In genomic region chr11:59212744-59213573, GRCh38 we compare ENCODE assay signal across 13 cellular contexts. TPM values are rescaled to one million over a fixed set of nuclear protein-coding genes. Genes with fewer than 3 reads are reported as not detected.
A peak's percentile ranks its signal among the peaks of the same experiment; 100 is the strongest.
DNase-seq lines count a peak whose midpoint lies in the region; ATAC-seq, FAIRE-seq and TF ChIP-seq lines count a peak whose summit lies in the region.
"Had no signal": no experiment of that assay in that cellular context is flagged by ENCODE, and none has a peak within 500 bp of the region (broad histone marks: within the 10 kb centered on the region; RNA-seq: fewer than 3 reads in every experiment).

Gene MPEG1, minus strand, starts transcription at chr11:59212927. Its CDS starts 62 bp downstream, at chr11:59212865.

- no peaks in the 10 kb centered on the region for H3K36me3 Mint-ChIP-seq in activated naive CD8-positive, alpha-beta T cell treated with anti-CD3 and anti-CD28 coated beads for 36 hours
- H3K36me3 Mint-ChIP-seq in naive thymus-derived CD4-positive, alpha-beta T cell: no peaks in the 10 kb centered on the region

- no peaks in the 10 kb centered on the region for H3K27me3 ChIP-seq in naive thymus-derived CD4-positive, alpha-beta T cell (ENCODE audit: control insufficient read depth in 2 of 2, insufficient read depth in 2 of 2, low read length in 2 of 2)

- no peak within 1 kb of the TSS for H3K27ac ChIP-seq in naive thymus-derived CD4-positive, alpha-beta T cell (ENCODE audit: low read depth, low read length)
- no peak within 1 kb of the TSS for H3K27ac ChIP-seq in kidney (ENCODE audit: low read depth in 2 of 2, low read length in 2 of 2)

- no peak within 1 kb of the TSS for H3K4me3 Mint-ChIP-seq in activated naive CD8-positive, alpha-beta T cell treated with anti-CD3 and anti-CD28 coated beads for 36 hours
- peak within 1 kb of the TSS in 1 of 10 donors; percentile 28 for H3K4me3 Mint-ChIP-seq in naive thymus-derived CD4-positive, alpha-beta T cell

- peak within 1 kb of the TSS; percentile 19 for H3K27ac Mint-ChIP-seq in activated naive CD8-positive, alpha-beta T cell treated with anti-CD3 and anti-CD28 coated beads for 36 hours
- H3K27ac Mint-ChIP-seq in naive thymus-derived CD4-positive, alpha-beta T cell: peak within 1 kb of the TSS in 1 of 9 donors; percentile 6

- peaks cover 29% of the 10 kb centered on the region for H3K4me1 Mint-ChIP-seq in activated naive CD8-positive, alpha-beta T cell treated with anti-CD3 and anti-CD28 coated beads for 36 hours
- peaks cover 2 to 25% (median 16%) of the 10 kb centered on the region in 7 donors for H3K4me1 Mint-ChIP-seq in naive thymus-derived CD4-positive, alpha-beta T cell

- no peak for FAIRE-seq in kidney (lab: Jason Lieb, UNC)

- no peaks in the 10 kb centered on the region for H3K9me3 ChIP-seq in naive thymus-derived CD4-positive, alpha-beta T cell (ENCODE audit: control insufficient read depth in 2 of 3, low read length in 3 of 3)
- no peaks in the 10 kb centered on the region for H3K9me3 ChIP-seq in kidney (ENCODE audit: control insufficient read depth in 1 of 2, low read length in 2 of 2)

- no peak for DNase-seq in GM12864 (ENCODE audit: low read depth)
- DNase-seq in activated naive CD8-positive, alpha-beta T cell treated with anti-CD3 and anti-CD28 coated beads for 36 hours: no peak
- no peak for DNase-seq in naive thymus-derived CD4-positive, alpha-beta T cell
- DNase-seq in kidney: no peak
- DNase-seq in head of caudate nucleus: no peak
- DNase-seq in DMS153 treated with DMSO at 0.1 percent for 48 hours (lab: John Stamatoyannopoulos, UW; ENCODE audit: unreplicated experiment): no peak
- DNase-seq: C1 segment of cervical spinal cord, SW 1271 had no signal

- peaks cover 48% of the 10 kb centered on the region for H3K27me3 Mint-ChIP-seq in activated naive CD8-positive, alpha-beta T cell treated with anti-CD3 and anti-CD28 coated beads for 36 hours
- peaks cover 0 to 20% (median 0%) of the 10 kb centered on the region in 5 donors for H3K27me3 Mint-ChIP-seq in naive thymus-derived CD4-positive, alpha-beta T cell

- H3K9me3 Mint-ChIP-seq in activated naive CD8-positive, alpha-beta T cell treated with anti-CD3 and anti-CD28 coated beads for 36 hours: no peaks in the 10 kb centered on the region
- H3K9me3 Mint-ChIP-seq in naive thymus-derived CD4-positive, alpha-beta T cell: no peaks in the 10 kb centered on the region

- CTCF ChIA-PET in naive thymus-derived CD4-positive, alpha-beta T cell (lab: Charles Lee): interaction anchor here (0.7 kb wide), 1 partner anchor 41 kb away, joined by 4 read pairs; the partner anchor contains the start of gene DTX4

- TF ChIP-seq CTCF in GM12864 (IDR thresholded peaks at IDR 0.05; ENCODE audit: low read depth, low read length, missing control alignments) (no peak), kidney (IDR thresholded peaks at IDR 0.05; ENCODE audit: borderline replicate concordance, extremely low read depth, insufficient read depth) (no peak)

- intact Hi-C loops in naive thymus-derived CD4-positive, alpha-beta T cell (cut with micrococcal nuclease): no loop called here
- intact Hi-C loops in kidney (cut with DNase I) (no loop called here), head of caudate nucleus (cut with DNase I) (no loop called here)

- POLR2A ChIA-PET in naive thymus-derived CD4-positive, alpha-beta T cell (lab: Charles Lee): no interaction called here

- H3K36me3 ChIP-seq in naive thymus-derived CD4-positive, alpha-beta T cell (ENCODE audit: control insufficient read depth in 2 of 3, insufficient read depth in 3 of 3, low read length in 3 of 3): no peaks in the 10 kb centered on the region
- H3K36me3 ChIP-seq in kidney (ENCODE audit: control insufficient read depth in 1 of 2, insufficient read depth in 2 of 2, low read length in 2 of 2): no peaks in the 10 kb centered on the region

- H3K4me3 ChIP-seq in GM12864 (ENCODE audit: low read depth, low read length) (peak within 1 kb of the TSS; percentile 64), kidney (ENCODE audit: low read length in 2 of 2) (no peak within 1 kb of the TSS)
- no peak within 1 kb of the TSS for H3K4me3 ChIP-seq in naive thymus-derived CD4-positive, alpha-beta T cell (ENCODE audit: low read length)

- ATAC-seq in HG02610 (IDR thresholded peaks at IDR 0.05; ENCODE audit: unreplicated experiment) (peak; percentile 29), GM18502 (IDR thresholded peaks at IDR 0.05; ENCODE audit: poor library complexity, unreplicated experiment) (no peak)
- peak; percentile 62 for ATAC-seq in naive thymus-derived CD4-positive, alpha-beta T cell

- H3K4me1 ChIP-seq in naive thymus-derived CD4-positive, alpha-beta T cell (ENCODE audit: control insufficient read depth in 2 of 2, insufficient read depth in 2 of 2, low read length in 2 of 2): peaks cover 0 to 4% of the 10 kb centered on the region in 2 donors
- no peaks in the 10 kb centered on the region for H3K4me1 ChIP-seq in kidney (ENCODE audit: control insufficient read depth in 1 of 2, insufficient read depth in 1 of 2, low read depth in 1 of 2, low read length in 2 of 2)

- H3K9ac ChIP-seq in kidney (ENCODE audit: low read length in 2 of 2): no peak within 1 kb of the TSS

RNA-seq across cellular contexts. Expression of gene MPEG1, which starts in this region (rescaled TPM):
- under 1 TPM; 0.62 to 0.70 TPM for total RNA-seq in activated naive CD8-positive, alpha-beta T cell treated with anti-CD3 and anti-CD28 coated beads for 36 hours
- 100 to 1,000 TPM in 1 of 5 experiments, 10 to 100 TPM in 1, 1 to 10 TPM in 2, not detected in 1; 4.2 to 187 (median 13.8) TPM for total RNA-seq in naive thymus-derived CD4-positive, alpha-beta T cell
- polyA plus RNA-seq in naive thymus-derived CD4-positive, alpha-beta T cell: under 1 TPM; 0.26 to 0.53 TPM
- total RNA-seq in kidney: 33.1 TPM
- polyA plus RNA-seq in kidney (ENCODE audit: insufficient read depth, low read depth, low replicate concordance): 2.6 TPM
- total RNA-seq: activated CD8-positive, alpha-beta memory T cell treated with anti-CD3 and anti-CD28 coated beads for 36 hours; fibroblast of lung; lung microvascular endothelial cell had no signal
- polyA plus RNA-seq: fibroblast of lung had no signal
